Comparison of ENCODE assay signal across 8 cellular contexts in the genomic region with DNA sequence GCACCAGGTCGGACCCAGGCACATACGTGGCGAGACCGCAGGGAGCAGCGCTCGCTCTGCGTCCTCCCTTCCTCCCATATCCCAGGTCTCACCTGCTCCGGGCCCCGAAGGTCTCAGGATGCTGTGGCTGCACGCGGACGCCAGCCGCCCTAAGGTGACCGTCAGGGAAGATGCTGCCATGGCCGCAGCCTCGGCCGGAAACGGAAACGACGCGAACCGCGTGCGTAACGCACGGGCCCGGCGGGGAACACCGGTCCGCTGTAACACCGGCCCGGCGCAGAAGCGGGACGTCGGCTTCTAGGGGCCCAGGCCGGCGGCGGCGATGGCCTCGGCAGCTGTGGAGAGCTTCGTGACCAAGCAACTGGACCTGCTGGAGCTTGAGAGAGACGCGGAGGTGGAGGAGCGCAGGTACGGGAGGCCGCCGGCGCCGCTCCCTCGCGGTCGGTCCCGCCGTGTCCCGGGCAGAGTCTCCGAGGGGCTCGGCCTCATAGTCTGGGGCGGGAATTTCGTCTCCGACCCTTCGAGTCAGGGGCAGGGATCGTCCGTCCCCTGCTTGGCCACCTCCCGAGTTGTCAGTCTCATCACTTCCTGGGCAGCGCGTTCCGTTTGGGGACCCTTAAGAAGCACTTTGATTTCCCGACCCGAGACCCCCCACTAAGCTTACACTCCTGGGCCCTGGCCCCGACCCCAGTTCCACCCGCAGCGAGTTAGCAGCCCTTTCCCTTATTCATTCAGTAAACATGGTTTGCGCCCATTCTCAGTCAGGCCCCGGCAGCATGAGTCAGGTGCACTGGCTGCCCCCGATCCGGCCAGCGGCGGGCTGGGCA. TPM values are rescaled to one million over a fixed set of nuclear protein-coding genes. Genes with fewer than 3 reads are reported as not detected.
DNase-seq lines count a peak whose midpoint lies in the region; ATAC-seq and TF ChIP-seq lines count a peak whose summit lies in the region.

Gene IGHMBP2, plus strand, starts transcription at position 261 of the 827 bp plus-strand sequence. Its CDS starts 62 bp downstream, at position 323.
Gene MRPL21, minus strand, starts transcription at position 202 of the 827 bp plus-strand sequence. Its CDS starts 22 bp downstream, at position 180.

- peaks cover 25% of the 10 kb centered on the region for H3K36me3 ChIP-seq in CD4-positive, alpha-beta memory T cell (ENCODE audit: insufficient read depth, low read length)
- H3K36me3 ChIP-seq in OCI-LY3 (replicated peaks; ENCODE audit: low read depth, low read length): peaks cover 14% of the 10 kb centered on the region

- H3K27me3 Mint-ChIP-seq in CD4-positive, alpha-beta memory T cell: no peaks in the 10 kb centered on the region

- H3K4me3 ChIP-seq in CD4-positive, alpha-beta memory T cell (ENCODE audit: low read length in 2 of 2): peak within 1 kb of the TSS; percentile 48 to 90
- peak within 1 kb of the TSS; percentile 92 for H3K4me3 ChIP-seq in OCI-LY3 (ENCODE audit: low read length)
- peak within 1 kb of the TSS; percentile 100 for H3K4me3 ChIP-seq in epithelial cell of proximal tubule (ENCODE audit: low read depth, low read length)

- TF ChIP-seq CTCF in OCI-LY3 (IDR thresholded peaks at IDR 0.05; ENCODE audit: low read depth, low read length) (no peak), epithelial cell of proximal tubule (conservative IDR thresholded peaks at IDR 0.05; ENCODE audit: low read depth, low read length) (no peak)

- POLR2A ChIA-PET in CD4-positive, alpha-beta memory T cell (lab: Charles Lee; ENCODE audit: partially characterized antibody): interaction anchor here (0.6 to 1.5 kb wide), 6 partner anchors 10 to 772 kb away, joined by 3 to 7 read pairs (median 3); partner anchors contain the start of genes LTO1 and TPCN2

- DNase-seq in CD4-positive, alpha-beta memory T cell: peak; percentile 79 to 85 (median 80)
- DNase-seq in HS-27A (ENCODE audit: low read depth) (peak; percentile 55), activated T-cell treated with anti-CD3 and anti-CD28 coated beads for 24 hours (ENCODE audit: low read depth) (peak; percentile 78), epithelial cell of proximal tubule (ENCODE audit: low read depth) (peak; percentile 16), mucosa of gallbladder (ENCODE audit: low spot score) (peak; percentile 85)
- peak; percentile 60 to 72 for DNase-seq in stimulated activated CD8-positive, alpha-beta memory T cell treated with anti-CD3 and anti-CD28 coated beads, Interleukin-4, amount 100 ng/mL, for 4 hours (ENCODE audit: low read depth in 2 of 2, low spot score in 1 of 2)

- H3K27me3 ChIP-seq in CD4-positive, alpha-beta memory T cell (ENCODE audit: insufficient read depth, low read length): no peaks in the 10 kb centered on the region
- no peaks in the 10 kb centered on the region for H3K27me3 ChIP-seq in OCI-LY3 (ENCODE audit: low read depth, low read length)

- H3K4me2 ChIP-seq in OCI-LY3 (ENCODE audit: low read length): peak within 1 kb of the TSS; percentile 89

- peak within 1 kb of the TSS; percentile 85 for H3K9ac ChIP-seq in OCI-LY3 (ENCODE audit: low read length)

- peak within 1 kb of the TSS; percentile 85 for H2AFZ ChIP-seq in OCI-LY3 (ENCODE audit: low read depth, low read length)

- H4K20me1 ChIP-seq in OCI-LY3 (ENCODE audit: insufficient read depth, low read length): no peaks in the 10 kb centered on the region; the same call in 1 of the 2 replicates

- peak within 1 kb of the TSS; percentile 94 to 97 (median 96) for H3K27ac Mint-ChIP-seq in CD4-positive, alpha-beta memory T cell

- H3K4me1 Mint-ChIP-seq in CD4-positive, alpha-beta memory T cell: peaks cover 34 to 55% (median 44%) of the 10 kb centered on the region in 4 donors

- peaks cover 31 to 44% of the 10 kb centered on the region in 2 donors for H3K36me3 Mint-ChIP-seq in CD4-positive, alpha-beta memory T cell

- ATAC-seq in GM19452 (IDR thresholded peaks at IDR 0.05; ENCODE audit: unreplicated experiment): peak; percentile 88

- no peaks in the 10 kb centered on the region for H3K9me3 ChIP-seq in CD4-positive, alpha-beta memory T cell (ENCODE audit: control insufficient read depth in 1 of 2, low read length in 2 of 2)
- no peaks in the 10 kb centered on the region for H3K9me3 ChIP-seq in OCI-LY3 (ENCODE audit: insufficient read depth, low read length)

- peaks cover 76% of the 10 kb centered on the region for H3K79me2 ChIP-seq in OCI-LY3 (ENCODE audit: low read length)

- H3K9me3 Mint-ChIP-seq in CD4-positive, alpha-beta memory T cell: no peaks in the 10 kb centered on the region

- CTCF ChIA-PET in CD4-positive, alpha-beta memory T cell (lab: Charles Lee; ENCODE audit: partially characterized antibody): no interaction called here

- peaks cover 31% of the 10 kb centered on the region for H3K4me1 ChIP-seq in CD4-positive, alpha-beta memory T cell (ENCODE audit: insufficient read depth, low read length)
- H3K4me1 ChIP-seq in OCI-LY3 (ENCODE audit: low read length): peaks cover 19% of the 10 kb centered on the region

- H3K4me3 Mint-ChIP-seq in CD4-positive, alpha-beta memory T cell: peak within 1 kb of the TSS; percentile 91 to 99 (median 97)

- intact Hi-C loops in CD4-positive, alpha-beta memory T cell (cut with micrococcal nuclease): loop anchor here (1.0 to 5.0 kb wide), 4 partner anchors 65 to 183 kb away; partner anchors contain the start of genes TESMIN and TPCN2

- peak within 1 kb of the TSS; percentile 86 for H3K27ac ChIP-seq in CD4-positive, alpha-beta memory T cell (ENCODE audit: low read depth, low read length)
- H3K27ac ChIP-seq in OCI-LY3 (ENCODE audit: low read length): peak within 1 kb of the TSS; percentile 38

RNA-seq across cellular contexts. Expression of gene IGHMBP2, which starts in this region (rescaled TPM):
- 10 to 100 TPM; 36.8 to 37.6 TPM for total RNA-seq in CD4-positive, alpha-beta memory T cell
- 1 to 10 TPM; 3.8 to 8.7 TPM for polyA plus RNA-seq in CD4-positive, alpha-beta memory T cell
- total RNA-seq in epithelial cell of proximal tubule (10.3 and 12.1 TPM in 2 replicates), mucosa of gallbladder (20.7 TPM)

RNA-seq across cellular contexts. Expression of gene MRPL21, which starts in this region (rescaled TPM):
- total RNA-seq in CD4-positive, alpha-beta memory T cell: 10 to 100 TPM; 36.2 to 37.3 TPM
- polyA plus RNA-seq in CD4-positive, alpha-beta memory T cell: 100 to 1,000 TPM; 105 to 151 TPM
- 80.1 and 107 TPM in 2 replicates for total RNA-seq in epithelial cell of proximal tubule
- 41.4 TPM for total RNA-seq in mucosa of gallbladder

Comparison
In these comparisons a context has a peak if more than half of its experiments do, and no peak if none do; other contexts are left out.
1. Peak in every context shown above with its lines: DNase-seq, ATAC-seq, H3K4me3 ChIP-seq and H3K27ac ChIP-seq.
2. DNase-seq: peak in every context shown above with its lines; median percentile 85 in mucosa of gallbladder; 80 in CD4-positive, alpha-beta memory T cell; 78 in activated T-cell treated with anti-CD3 and anti-CD28 coated beads for 24 hours; 66 in stimulated activated CD8-positive, alpha-beta memory T cell treated with anti-CD3 and anti-CD28 coated beads, Interleukin-4, amount 100 ng/mL, for 4 hours; 55 in HS-27A; 16 in epithelial cell of proximal tubule.